Comparison of ENCODE assay signal across 1 cellular context in the genomic region with DNA sequence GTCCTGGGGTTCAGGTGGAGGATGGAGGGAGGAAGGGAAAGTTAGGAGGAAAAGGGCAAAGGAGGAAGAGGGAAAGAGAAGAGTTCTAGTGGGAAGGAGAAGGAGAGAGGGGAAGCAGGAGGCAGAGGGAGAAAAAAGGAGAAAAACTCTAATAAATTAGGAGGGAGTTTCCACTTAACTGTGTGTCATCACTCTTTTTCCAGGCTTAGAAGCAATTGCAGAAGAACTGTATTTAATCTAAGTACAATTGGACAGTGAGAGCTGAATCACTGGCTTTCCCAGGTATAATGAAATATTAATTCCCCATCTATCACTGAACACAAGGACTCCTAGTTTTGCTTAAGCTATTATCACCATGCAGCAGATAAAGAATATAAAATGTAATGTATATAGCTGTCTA.
TF ChIP-seq lines count a peak whose summit lies in the region.

No MANE protein-coding gene starts in this region.

TF ChIP-seq in GM12878, 131 proteins besides CTCF, POLR2A, EP300 and RAD21:
- TF ChIP-seq RB1 (IDR thresholded peaks at IDR 0.05; ENCODE audit: borderline replicate concordance), result no peak
- TF ChIP-seq, protein P1, sequence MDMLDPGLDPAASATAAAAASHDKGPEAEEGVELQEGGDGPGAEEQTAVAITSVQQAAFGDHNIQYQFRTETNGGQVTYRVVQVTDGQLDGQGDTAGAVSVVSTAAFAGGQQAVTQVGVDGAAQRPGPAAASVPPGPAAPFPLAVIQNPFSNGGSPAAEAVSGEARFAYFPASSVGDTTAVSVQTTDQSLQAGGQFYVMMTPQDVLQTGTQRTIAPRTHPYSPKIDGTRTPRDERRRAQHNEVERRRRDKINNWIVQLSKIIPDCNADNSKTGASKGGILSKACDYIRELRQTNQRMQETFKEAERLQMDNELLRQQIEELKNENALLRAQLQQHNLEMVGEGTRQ (IDR thresholded peaks at IDR 0.05; ENCODE audit: borderline replicate concordance, low read depth, low read length), result no peak
- TF ChIP-seq POU2F2 (IDR thresholded peaks at IDR 0.05; ENCODE audit: borderline replicate concordance, low read depth, low read length), result no peak
- TF ChIP-seq MEF2B (IDR thresholded peaks at IDR 0.05; ENCODE audit: partially characterized antibody, poor library complexity, severe bottlenecking), result no peak
- TF ChIP-seq KDM1A (IDR thresholded peaks at IDR 0.05; ENCODE audit: borderline replicate concordance), result no peak
- TF ChIP-seq YBX1 (IDR thresholded peaks at IDR 0.05), result no peak
- TF ChIP-seq, protein P2, sequence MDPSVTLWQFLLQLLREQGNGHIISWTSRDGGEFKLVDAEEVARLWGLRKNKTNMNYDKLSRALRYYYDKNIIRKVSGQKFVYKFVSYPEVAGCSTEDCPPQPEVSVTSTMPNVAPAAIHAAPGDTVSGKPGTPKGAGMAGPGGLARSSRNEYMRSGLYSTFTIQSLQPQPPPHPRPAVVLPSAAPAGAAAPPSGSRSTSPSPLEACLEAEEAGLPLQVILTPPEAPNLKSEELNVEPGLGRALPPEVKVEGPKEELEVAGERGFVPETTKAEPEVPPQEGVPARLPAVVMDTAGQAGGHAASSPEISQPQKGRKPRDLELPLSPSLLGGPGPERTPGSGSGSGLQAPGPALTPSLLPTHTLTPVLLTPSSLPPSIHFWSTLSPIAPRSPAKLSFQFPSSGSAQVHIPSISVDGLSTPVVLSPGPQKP (IDR thresholded peaks at IDR 0.05; ENCODE audit: low read depth, low read length), result no peak
- no peak for TF ChIP-seq MTA3 (IDR thresholded peaks at IDR 0.05; ENCODE audit: borderline replicate concordance, low read length)
- TF ChIP-seq, protein P3, sequence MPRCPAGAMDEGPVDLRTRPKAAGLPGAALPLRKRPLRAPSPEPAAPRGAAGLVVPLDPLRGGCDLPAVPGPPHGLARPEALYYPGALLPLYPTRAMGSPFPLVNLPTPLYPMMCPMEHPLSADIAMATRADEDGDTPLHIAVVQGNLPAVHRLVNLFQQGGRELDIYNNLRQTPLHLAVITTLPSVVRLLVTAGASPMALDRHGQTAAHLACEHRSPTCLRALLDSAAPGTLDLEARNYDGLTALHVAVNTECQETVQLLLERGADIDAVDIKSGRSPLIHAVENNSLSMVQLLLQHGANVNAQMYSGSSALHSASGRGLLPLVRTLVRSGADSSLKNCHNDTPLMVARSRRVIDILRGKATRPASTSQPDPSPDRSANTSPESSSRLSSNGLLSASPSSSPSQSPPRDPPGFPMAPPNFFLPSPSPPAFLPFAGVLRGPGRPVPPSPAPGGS (IDR thresholded peaks at IDR 0.05; ENCODE audit: borderline replicate concordance, insufficient read depth, low read depth, low read length, poor library complexity, severe bottlenecking), result no peak
- TF ChIP-seq CHD1 (IDR thresholded peaks at IDR 0.05; ENCODE audit: low read depth, low read length), result no peak
- TF ChIP-seq, protein P4, sequence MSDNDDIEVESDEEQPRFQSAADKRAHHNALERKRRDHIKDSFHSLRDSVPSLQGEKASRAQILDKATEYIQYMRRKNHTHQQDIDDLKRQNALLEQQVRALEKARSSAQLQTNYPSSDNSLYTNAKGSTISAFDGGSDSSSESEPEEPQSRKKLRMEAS (IDR thresholded peaks at IDR 0.05; ENCODE audit: low read depth, low read length), result no peak
